Comparison of ENCODE assay signal across 9 cellular contexts in the genomic region with DNA sequence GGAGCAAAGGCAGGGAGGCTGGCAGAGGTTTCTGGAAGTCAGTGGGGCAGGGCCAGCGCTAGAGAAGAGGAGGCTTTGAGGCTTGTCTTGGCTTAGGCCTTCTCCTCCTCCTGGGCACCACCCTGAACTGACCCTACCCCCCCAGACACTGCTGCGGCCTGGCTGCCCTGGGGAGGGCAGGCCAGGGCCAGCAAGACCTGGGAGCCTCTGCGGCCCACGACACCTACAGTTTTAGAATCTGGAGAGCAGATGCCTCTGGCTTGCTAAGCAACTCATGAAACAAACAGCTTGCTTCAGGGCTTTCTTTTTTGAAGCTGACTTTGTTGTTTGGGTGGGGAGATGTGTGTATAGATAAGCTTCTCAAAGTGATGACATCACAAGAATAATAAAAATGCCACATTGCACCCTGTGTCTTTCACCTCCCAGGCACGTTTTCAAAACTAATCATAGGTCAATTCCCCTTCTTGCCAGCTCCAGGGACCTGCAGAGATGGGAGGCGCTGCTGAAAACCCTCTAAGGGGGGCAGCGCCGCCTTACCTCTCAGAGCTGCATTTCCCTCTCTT. TPM values are rescaled to one million over a fixed set of nuclear protein-coding genes. Genes with fewer than 3 reads are reported as not detected.
DNase-seq lines count a peak whose midpoint lies in the region; ATAC-seq, FAIRE-seq and TF ChIP-seq lines count a peak whose summit lies in the region.
"Had no signal": no experiment of that assay in that cellular context is flagged by ENCODE, and none has a peak within 500 bp of the region (broad histone marks: within the 10 kb centered on the region; RNA-seq: fewer than 3 reads in every experiment).

No MANE protein-coding gene starts in this region.

- peak in 1 of 2 experiments; percentile 39; a peak in 2 of 5 replicates for TF ChIP-seq RAD21 in A549 (conservative IDR thresholded peaks at IDR 0.05 in 1 of 2, IDR thresholded peaks at IDR 0.05 in 1 of 2)

- 7% methylated on average over 6 of the region's 8 CpGs for WGBS in A549 (ENCODE audit: missing lambda C conversion rate)

- no peak for FAIRE-seq in A549 (lab: Jason Lieb, UNC)
- FAIRE-seq: GM18507 had no signal

- H3K4me2 ChIP-seq in A549: peak overlapping the region; percentile 96
- H3K4me2 ChIP-seq in GM23338: no peak overlapping the region; the same call in 1 of the 2 replicates
- H3K4me2 ChIP-seq in MM.1S (ENCODE audit: low read depth, low read length): no peak overlapping the region

- H4K20me1 ChIP-seq in GM23338 (replicated peaks; ENCODE audit: insufficient read depth) (no peaks in the 10 kb centered on the region), MM.1S (ENCODE audit: insufficient read depth, low read length) (no peaks in the 10 kb centered on the region)

- H3K4me1 Mint-ChIP-seq in GM23338: peaks cover 26% of the 10 kb centered on the region
- H3K4me1 Mint-ChIP-seq in activated T-helper 17 cell treated with anti-CD3 and anti-CD28 coated beads, Interleukin-2, amount 50 U/mL, for 72 hours: peaks cover 3% of the 10 kb centered on the region
- H3K4me1 Mint-ChIP-seq in immature natural killer cell: peaks cover 8% of the 10 kb centered on the region in 2 donors

- H3K9me3 ChIP-seq in A549: no peaks in the 10 kb centered on the region
- no peaks in the 10 kb centered on the region for H3K9me3 ChIP-seq in MM.1S (replicated peaks; ENCODE audit: insufficient read depth, low read length)

- H3K27me3 ChIP-seq in GM23338 (ENCODE audit: insufficient read depth) (no peaks in the 10 kb centered on the region), MM.1S (replicated peaks; ENCODE audit: insufficient read depth, low read length) (no peaks in the 10 kb centered on the region)

- H2AFZ ChIP-seq in GM23338: peak overlapping the region; percentile 80
- H2AFZ ChIP-seq in MM.1S (ENCODE audit: low read length): no peak overlapping the region

- POLR2A ChIA-PET in A549 (lab: Yijun Ruan, JAX): interaction anchor here (0.6 to 2.9 kb wide), 5 partner anchors 20 to 56 kb away, joined by 3 to 27 read pairs (median 4); no protein-coding TSS in a partner anchor

- peak; percentile 64 to 91 for DNase-seq in A549 (ENCODE audit: low read depth in 1 of 2, low spot score in 1 of 2)
- no peak for DNase-seq in GM23338 (ENCODE audit: low spot score)
- DNase-seq in immature natural killer cell: peak; percentile 19 to 38 (median 36)
- DNase-seq in MM.1S: no peak
- DNase-seq in HuH-7.5 (ENCODE audit: low spot score): no peak
- DNase-seq in activated CD4-positive, CD25-positive, alpha-beta regulatory T cell treated with anti-CD3 and anti-CD28 coated beads, Interleukin-2, amount 50 U/mL, for 72 hours: no peak

- H3K36me3 ChIP-seq in GM23338 (ENCODE audit: insufficient read depth) (no peaks in the 10 kb centered on the region), MM.1S (replicated peaks; ENCODE audit: insufficient read depth, low read length) (no peaks in the 10 kb centered on the region)

- peak overlapping the region; percentile 91 to 100 for H3K27ac ChIP-seq in A549
- H3K27ac ChIP-seq in GM23338 (ENCODE audit: low read depth): no peak overlapping the region
- no peak overlapping the region for H3K27ac ChIP-seq in MM.1S (ENCODE audit: low read length)

- TF ChIP-seq CTCF in A549 (IDR thresholded peaks at IDR 0.05) (no peak), GM23338 (conservative IDR thresholded peaks at IDR 0.05; ENCODE audit: low read depth in 2 of 2) (peak in 1 of 2 experiments; percentile 35; a peak in 2 of 4 replicates), MM.1S (IDR thresholded peaks at IDR 0.05; ENCODE audit: low read length) (no peak)

- peaks cover 9% of the 10 kb centered on the region for H3K27me3 Mint-ChIP-seq in GM23338 (ENCODE audit: insufficient read depth, low read depth, poor library complexity)
- H3K27me3 Mint-ChIP-seq in activated T-helper 17 cell treated with anti-CD3 and anti-CD28 coated beads, Interleukin-2, amount 50 U/mL, for 72 hours: no peaks in the 10 kb centered on the region
- H3K27me3 Mint-ChIP-seq in immature natural killer cell (ENCODE audit: low read depth in 3 of 3): peaks cover 3 to 5% (median 4%) of the 10 kb centered on the region in 3 donors

- TF ChIP-seq EP300 in A549 (IDR thresholded peaks at IDR 0.05): peak; percentile 69 to 87; a peak in 3 of 5 replicates

- H3K4me1 ChIP-seq in A549 (peaks cover 66% of the 10 kb centered on the region), GM23338 (ENCODE audit: insufficient read depth) (peaks cover 13% of the 10 kb centered on the region; the same call in 1 of the 2 replicates), MM.1S (ENCODE audit: low read length) (0 out of 2 replicates have a peak, but pooled peaks cover 3% of the 10 kb centered on the region)

- ATAC-seq in A549 (peak; percentile 51 to 75), GM23338 (peak; percentile 33), HG02840 (IDR thresholded peaks at IDR 0.05; ENCODE audit: low FRiP score, unreplicated experiment) (no peak)
- peak; percentile 78 for ATAC-seq in activated T-helper 17 cell treated with anti-CD3 and anti-CD28 coated beads, Interleukin-2, amount 50 U/mL, for 72 hours (replicated peaks)

- CTCF ChIA-PET in A549 (lab: Yijun Ruan, JAX): interaction anchor here (0.7 to 2.2 kb wide), 9 partner anchors 8 to 339 kb away, joined by 3 to 8 read pairs (median 4); no protein-coding TSS in a partner anchor

- H3K27ac Mint-ChIP-seq in GM23338 (no peak overlapping the region), immature natural killer cell (peak overlapping the region in 2 of 6 donors; percentile 36 to 40)
- H3K27ac Mint-ChIP-seq in activated T-helper 17 cell treated with anti-CD3 and anti-CD28 coated beads, Interleukin-2, amount 50 U/mL, for 72 hours: peak overlapping the region; percentile 66

- peak overlapping the region; percentile 30; the same call in 1 of the 3 replicates for H3K4me3 ChIP-seq in A549
- no peak overlapping the region for H3K4me3 ChIP-seq in GM23338
- H3K4me3 ChIP-seq in MM.1S (ENCODE audit: low read length): no peak overlapping the region

- H3K36me3 Mint-ChIP-seq in GM23338 (ENCODE audit: low read depth): no peaks in the 10 kb centered on the region
- H3K36me3 Mint-ChIP-seq in activated T-helper 17 cell treated with anti-CD3 and anti-CD28 coated beads, Interleukin-2, amount 50 U/mL, for 72 hours (ENCODE audit: low read depth): no peaks in the 10 kb centered on the region
- H3K36me3 Mint-ChIP-seq in immature natural killer cell: peaks cover 0 to 4% (median 0%) of the 10 kb centered on the region in 3 donors

- no peaks in the 10 kb centered on the region for H3K9me2 ChIP-seq in GM23338 (ENCODE audit: insufficient read depth)
- H3K9me2 ChIP-seq in MM.1S (replicated peaks; ENCODE audit: insufficient read depth, low read length): no peaks in the 10 kb centered on the region

- H3F3A ChIP-seq in GM23338 (replicated peaks; ENCODE audit: low read depth) (no peaks in the 10 kb centered on the region), MM.1S (ENCODE audit: insufficient read depth, low read length) (no peaks in the 10 kb centered on the region)

- H3K4me3 Mint-ChIP-seq in GM23338 (no peak overlapping the region), immature natural killer cell (no peak overlapping the region)
- H3K4me3 Mint-ChIP-seq in activated T-helper 17 cell treated with anti-CD3 and anti-CD28 coated beads, Interleukin-2, amount 50 U/mL, for 72 hours: no peak overlapping the region

- H3K79me2 ChIP-seq in GM23338 (replicated peaks; ENCODE audit: insufficient read depth): no peaks in the 10 kb centered on the region
- no peaks in the 10 kb centered on the region for H3K79me2 ChIP-seq in MM.1S (ENCODE audit: low read length)

- H3K9ac ChIP-seq in MM.1S (ENCODE audit: low read length): no peak overlapping the region

- H3K9me3 Mint-ChIP-seq in GM23338: no peaks in the 10 kb centered on the region; the same call in 2 of the 3 replicates
- no peaks in the 10 kb centered on the region for H3K9me3 Mint-ChIP-seq in activated T-helper 17 cell treated with anti-CD3 and anti-CD28 coated beads, Interleukin-2, amount 50 U/mL, for 72 hours
- H3K9me3 Mint-ChIP-seq in immature natural killer cell: no peaks in the 10 kb centered on the region

- TF ChIP-seq POLR2A in A549 (IDR thresholded peaks at IDR 0.05; ENCODE audit: low read length): no peak

TF ChIP-seq in A549, 52 proteins besides CTCF, POLR2A, EP300 and RAD21 (continues in another document):
- no peak for TF ChIP-seq ZSCAN20 (CRISPR knock-in tag; IDR thresholded peaks at IDR 0.05)
- 0 out of 2 replicates have a peak, but pooled peaks have one; percentile 28 for TF ChIP-seq EHF (CRISPR knock-in tag; IDR thresholded peaks at IDR 0.05)
- peak; percentile 47; the same call in 1 of the 2 replicates for TF ChIP-seq HOXB13 (CRISPR knock-in tag; IDR thresholded peaks at IDR 0.05; ENCODE audit: low read depth)
- no peak for TF ChIP-seq KDM1A (IDR thresholded peaks at IDR 0.05; ENCODE audit: low read depth)
- TF ChIP-seq SMC3 (IDR thresholded peaks at IDR 0.05): peak; percentile 26; the same call in 2 of the 3 replicates
- no peak for TF ChIP-seq CBX2 (IDR thresholded peaks at IDR 0.05; ENCODE audit: borderline replicate concordance, low read depth)
- TF ChIP-seq BHLHE40 (IDR thresholded peaks at IDR 0.05; ENCODE audit: low read depth, low read length): peak; percentile 71
- TF ChIP-seq CEBPB (IDR thresholded peaks at IDR 0.05): peak; percentile 35 to 49; a peak in 2 of 4 replicates

TF ChIP-seq in GM23338, 12 proteins besides CTCF, POLR2A, EP300 and RAD21 (continues in another document):
- no peak for TF ChIP-seq STAT1 (IDR thresholded peaks at IDR 0.05; ENCODE audit: unreplicated experiment)
- TF ChIP-seq, protein P1, sequence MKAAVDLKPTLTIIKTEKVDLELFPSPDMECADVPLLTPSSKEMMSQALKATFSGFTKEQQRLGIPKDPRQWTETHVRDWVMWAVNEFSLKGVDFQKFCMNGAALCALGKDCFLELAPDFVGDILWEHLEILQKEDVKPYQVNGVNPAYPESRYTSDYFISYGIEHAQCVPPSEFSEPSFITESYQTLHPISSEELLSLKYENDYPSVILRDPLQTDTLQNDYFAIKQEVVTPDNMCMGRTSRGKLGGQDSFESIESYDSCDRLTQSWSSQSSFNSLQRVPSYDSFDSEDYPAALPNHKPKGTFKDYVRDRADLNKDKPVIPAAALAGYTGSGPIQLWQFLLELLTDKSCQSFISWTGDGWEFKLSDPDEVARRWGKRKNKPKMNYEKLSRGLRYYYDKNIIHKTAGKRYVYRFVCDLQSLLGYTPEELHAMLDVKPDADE (IDR thresholded peaks at IDR 0.05): no peak

RNA-seq across cellular contexts. Expression of a gene that starts 46.2 kb away (rescaled TPM):
- polyA plus RNA-seq in A549 (2011; rRNA removed) (18.9 and 19.9 TPM in 2 replicates), A549 (2017; fragmentation: RNase III; extraction: RNeasy Plus Mini Kit Qiagen cat#74134 plus additional on column Dnase treatment) (26.9 to 29.1 TPM (median 29.0 TPM) in 3 replicates), GM23338 (2016; fragmentation: Nextera tagmentation; extraction: Ambion mirVana) (11.8 and 12.0 TPM in 2 replicates), immature natural killer cell (10 to 100 TPM; 10.1 to 17.4 (median 12.3) TPM)
- polyA plus RNA-seq in A549 (2012; cell fraction: cytosol; rRNA removed): 38.2 and 48.5 TPM in 2 replicates
- polyA plus RNA-seq in A549 (2012; cell fraction: nucleus; rRNA removed): 76.0 and 84.4 TPM in 2 replicates
- polyA minus RNA-seq in A549 (2011; rRNA and poly(A)+ RNA removed): 51.4 and 52.2 TPM in 2 replicates
- 28.8 and 29.8 TPM in 2 replicates for total RNA-seq in GM23338 (2014; rRNA removed; shearing (Covaris generic))
- 10 to 100 TPM; 23.4 to 40.7 TPM for total RNA-seq in activated T-helper 17 cell treated with anti-CD3 and anti-CD28 coated beads, Interleukin-2, amount 50 U/mL, for 72 hours

Comparison
In these comparisons a context has a peak if more than half of its experiments do, and no peak if none do; other contexts are left out.
1. DNase-seq: peak in A549 (2 of 2) and immature natural killer cell (3 of 3); none in GM23338 (single experiment), MM.1S (single experiment), HuH-7.5 (single experiment) and activated CD4-positive, CD25-positive, alpha-beta regulatory T cell treated with anti-CD3 and anti-CD28 coated beads, Interleukin-2, amount 50 U/mL, for 72 hours (single experiment).
2. H3K27ac ChIP-seq: peak in A549 (2 of 2); none in GM23338 (single experiment) and MM.1S (single experiment).